23 cellular contexts compared by ENCODE assay signal in the genomic region with DNA sequence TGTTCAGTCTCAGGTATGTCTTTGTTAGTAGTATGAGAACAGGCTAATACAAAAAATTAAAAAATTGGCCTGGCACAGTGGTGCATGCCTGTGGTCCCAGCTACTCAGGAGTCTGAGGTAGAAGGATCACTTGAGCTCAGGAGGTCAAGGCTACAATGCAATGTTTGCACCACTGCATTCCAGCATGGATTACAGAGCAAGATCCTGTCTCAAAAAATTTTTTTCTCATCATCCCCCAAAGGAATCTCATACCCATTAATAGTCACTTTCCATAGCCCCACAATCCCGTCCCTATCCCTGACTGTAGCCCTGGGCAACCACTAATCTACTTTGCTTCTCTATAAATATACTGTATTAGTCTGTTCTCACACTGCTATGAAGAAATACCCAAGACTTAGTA.
"Had no signal": no experiment of that assay in that cellular context is flagged by ENCODE, and none has a peak within 500 bp of the region (broad histone marks: within the 10 kb centered on the region; RNA-seq: fewer than 3 reads in every experiment).

No MANE protein-coding gene starts in this region.

- DNase-seq: activated CD4-positive, alpha-beta T cell treated with anti-CD3 and anti-CD28 coated beads, Interleukin-2, amount 50 U/mL, for 4 hours; activated CD8-positive, alpha-beta T cell treated with anti-CD3 and anti-CD28 coated beads for 36 hours; activated gamma-delta T cell; activated naive CD4-positive, alpha-beta T cell treated with Interleukin-2 at 50 U/mL for 16 hours; activated naive CD8-positive, alpha-beta T cell treated with anti-CD3 and anti-CD28 coated beads, Interleukin-2, amount 10 ng/mL, durations not matched to agents 7 days and 5 days; activated T-cell treated with anti-CD3 and anti-CD28 coated beads, Interleukin-2, amount 50 U/mL, for 1 hour; body of pancreas; MM.1S; MV-4-11; NCI-H1092; NCI-H1436 treated with DMSO at 0.1 percent for 48 hours; NCI-H1694 treated with DMSO at 0.1 percent for 48 hours; NCI-H2029; NCI-H345; NCI-H524 treated with DMSO at 0.1 percent for 48 hours; PC-3; Peyer's patch; RPMI8226; SHP77 treated with DMSO at 0.1 percent for 48 hours; SK-N-SH had no signal

- H3K27me3 ChIP-seq: body of pancreas, breast epithelium, Peyer's patch, SJSA1 had no signal

- H3K4me2 ChIP-seq: KMS-11, SK-N-SH had no signal

- H3K9me3 ChIP-seq: body of pancreas, breast epithelium, Peyer's patch, SJSA1, SK-N-SH had no signal

- H3K27ac ChIP-seq: body of pancreas, breast epithelium, KMS-11, Peyer's patch, SJSA1 had no signal

- H3K4me3 ChIP-seq: body of pancreas, breast epithelium, Peyer's patch, SJSA1 had no signal

- H3K36me3 ChIP-seq: SJSA1 had no signal

- H3K4me1 ChIP-seq: body of pancreas, breast epithelium, Peyer's patch had no signal

- H3K9ac ChIP-seq: KMS-11, SK-N-SH had no signal

- ATAC-seq: activated CD8-positive, alpha-beta T cell treated with anti-CD3 and anti-CD28 coated beads for 36 hours; body of pancreas; PC-3 had no signal
